8 cellular contexts compared by ENCODE assay signal in the genomic region with DNA sequence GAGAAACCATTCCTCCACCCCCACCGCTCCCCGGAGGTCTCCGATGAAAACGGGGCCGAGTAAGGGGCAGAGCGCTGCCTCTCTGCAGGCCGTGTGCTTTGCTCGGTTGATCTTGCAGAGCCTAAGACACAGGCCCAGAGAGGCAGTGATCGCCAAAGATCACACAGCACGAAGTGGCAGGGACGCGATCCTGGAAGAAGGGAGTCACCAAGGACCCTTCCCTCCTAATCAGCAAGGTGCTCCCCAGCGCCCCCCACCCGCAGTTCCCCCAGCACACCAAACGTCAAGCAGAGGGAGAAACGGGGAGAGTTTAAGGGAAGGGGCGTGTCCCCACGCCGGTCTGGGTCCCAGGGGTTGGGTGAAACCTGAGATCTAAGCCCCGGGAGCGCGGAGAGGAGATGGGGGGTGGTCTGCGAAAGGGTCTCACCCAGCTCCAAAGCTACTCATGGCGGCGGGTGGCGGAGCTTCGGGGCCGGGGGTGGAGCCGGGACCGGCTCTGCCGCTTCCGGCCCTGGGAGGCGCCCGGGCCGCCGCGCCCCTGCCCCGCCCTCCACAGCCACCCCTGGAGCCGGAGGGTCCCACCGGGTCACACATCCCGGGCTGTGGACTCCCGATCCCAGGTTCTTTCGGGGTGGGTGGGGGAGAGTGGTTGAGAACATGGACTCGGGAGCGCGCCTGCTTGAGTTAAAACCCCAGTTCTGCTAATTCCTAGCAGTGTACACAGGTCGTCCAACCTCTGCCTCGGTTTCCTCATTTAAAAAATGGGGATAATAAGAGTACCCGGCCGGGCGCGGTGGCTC. TPM values are rescaled to one million over a fixed set of nuclear protein-coding genes. Genes with fewer than 3 reads are reported as not detected.
DNase-seq lines count a peak whose midpoint lies in the region; ATAC-seq and TF ChIP-seq lines count a peak whose summit lies in the region.

A gene with protein sequence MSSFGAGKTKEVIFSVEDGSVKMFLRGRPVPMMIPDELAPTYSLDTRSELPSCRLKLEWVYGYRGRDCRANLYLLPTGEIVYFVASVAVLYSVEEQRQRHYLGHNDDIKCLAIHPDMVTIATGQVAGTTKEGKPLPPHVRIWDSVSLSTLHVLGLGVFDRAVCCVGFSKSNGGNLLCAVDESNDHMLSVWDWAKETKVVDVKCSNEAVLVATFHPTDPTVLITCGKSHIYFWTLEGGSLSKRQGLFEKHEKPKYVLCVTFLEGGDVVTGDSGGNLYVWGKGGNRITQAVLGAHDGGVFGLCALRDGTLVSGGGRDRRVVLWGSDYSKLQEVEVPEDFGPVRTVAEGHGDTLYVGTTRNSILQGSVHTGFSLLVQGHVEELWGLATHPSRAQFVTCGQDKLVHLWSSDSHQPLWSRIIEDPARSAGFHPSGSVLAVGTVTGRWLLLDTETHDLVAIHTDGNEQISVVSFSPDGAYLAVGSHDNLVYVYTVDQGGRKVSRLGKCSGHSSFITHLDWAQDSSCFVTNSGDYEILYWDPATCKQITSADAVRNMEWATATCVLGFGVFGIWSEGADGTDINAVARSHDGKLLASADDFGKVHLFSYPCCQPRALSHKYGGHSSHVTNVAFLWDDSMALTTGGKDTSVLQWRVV (minus strand): TSS at position 468 of the 800 bp plus-strand sequence. CDS start 21 bp downstream, at position 447.

- H3K4me1 ChIP-seq in HUES48 (ENCODE audit: control insufficient read depth, insufficient read depth, low read length) = peaks cover 13% of the 10 kb centered on the region

- no peaks in the 10 kb centered on the region for H3K27me3 ChIP-seq in HUES48 (ENCODE audit: control insufficient read depth, insufficient read depth, low read length)

- peak within 1 kb of the TSS; percentile 53 to 87 (median 78) for H3K27ac Mint-ChIP-seq in brain

- H3K36me3 Mint-ChIP-seq in brain = peaks cover 29% of the 10 kb centered on the region

- H3K9ac ChIP-seq in HUES48 (ENCODE audit: low read depth, low read length) = peak within 1 kb of the TSS; percentile 23

- H3K27ac ChIP-seq in HUES48 (ENCODE audit: low read depth, low read length) = peak within 1 kb of the TSS; percentile 69

- no peaks in the 10 kb centered on the region for H3K9me3 ChIP-seq in HUES48 (ENCODE audit: control insufficient read depth, insufficient read depth, low read length)

- peaks cover 7% of the 10 kb centered on the region for H3K27me3 Mint-ChIP-seq in brain

- H3K4me1 Mint-ChIP-seq in brain = peaks cover 44% of the 10 kb centered on the region

- peak in 1 of 2 experiments; percentile 32 for TF ChIP-seq CTCF in brain (conservative IDR thresholded peaks at IDR 0.05)

- H3K4me3 ChIP-seq in HUES48 (ENCODE audit: low read depth, low read length) = peak within 1 kb of the TSS; percentile 72

- H3K4me3 Mint-ChIP-seq in brain = peak within 1 kb of the TSS; percentile 89 to 92 (median 91)

- peaks cover 0 to 6% (median 0%) of the 10 kb centered on the region in 5 experiments for H3K9me3 Mint-ChIP-seq in brain

- H3K36me3 ChIP-seq in HUES48 (ENCODE audit: control insufficient read depth, insufficient read depth, low read length) = no peaks in the 10 kb centered on the region

- no peak for ATAC-seq in HG02623 (IDR thresholded peaks at IDR 0.05; ENCODE audit: unreplicated experiment)

- DNase-seq in CMK (ENCODE audit: low read depth) (peak; percentile 54), T-helper 22 cell (ENCODE audit: low read depth) (peak; percentile 30), iPS-NIHi7 (ENCODE audit: extremely low spot score) (peak; percentile 85), GM19240 (ENCODE audit: insufficient read length, low spot score) (no peak)
- peak; percentile 36 to 41 for DNase-seq in stimulated activated CD4-positive, alpha-beta T cell treated with anti-CD3 and anti-CD28 coated beads, Interleukin-15, amount 100 ng/mL, for 1 hour (ENCODE audit: low read depth in 1 of 2, low spot score in 1 of 2)

RNA-seq across cellular contexts. Expression of the gene that starts here (rescaled TPM):
- 51.4 TPM for polyA plus RNA-seq in brain (ENCODE audit: insufficient read depth, low read depth, low replicate concordance)
